Comparison of ENCODE assay signal across 8 cellular contexts in the genomic region with DNA sequence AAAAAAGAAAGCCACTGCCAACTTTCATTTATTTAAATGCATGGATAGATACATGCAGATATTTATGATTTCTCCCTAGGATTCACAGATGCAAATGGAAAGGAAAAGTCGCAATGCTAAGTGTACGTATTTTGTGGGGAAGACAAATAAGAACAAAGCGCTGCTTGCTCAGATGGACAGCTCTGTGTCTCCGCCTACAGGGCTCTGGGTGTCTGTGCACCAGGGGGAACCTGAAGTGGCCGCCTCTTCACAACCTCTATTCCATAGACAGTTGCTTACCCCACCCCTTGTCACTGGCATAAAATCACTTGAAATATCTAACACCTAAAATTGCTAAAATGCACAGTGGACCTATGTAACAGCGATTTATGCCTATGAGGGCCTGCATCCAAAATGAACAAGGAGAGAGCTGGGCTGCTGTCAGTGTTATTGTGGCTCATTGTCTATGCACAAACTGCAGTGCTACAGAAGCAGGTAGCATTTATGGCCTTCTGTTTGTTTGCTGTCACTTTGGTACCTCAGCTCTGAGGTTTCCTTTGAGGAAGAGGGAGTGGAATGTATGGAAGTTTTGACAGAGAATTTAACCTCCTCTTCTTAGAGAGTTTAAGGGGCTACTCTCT. TPM values are rescaled to one million over a fixed set of nuclear protein-coding genes. Genes with fewer than 3 reads are reported as not detected.
DNase-seq lines count a peak whose midpoint lies in the region; ATAC-seq and TF ChIP-seq lines count a peak whose summit lies in the region.

No MANE protein-coding gene starts in this region.

- ATAC-seq in GM18508 (IDR thresholded peaks at IDR 0.05; ENCODE audit: insufficient read depth, unreplicated experiment) (peak; percentile 61), HG03439 (IDR thresholded peaks at IDR 0.05; ENCODE audit: unreplicated experiment) (no peak)

- WGBS in transverse colon (ENCODE audit: low coverage in 1 of 2), 2 donors = 22% methylated on average over 6 of the region's 6 CpGs; no CpG with 5 or more reads in 1 of the 2 donors

- no peaks in the 10 kb centered on the region for H3K36me3 ChIP-seq in transverse colon

- no peak for TF ChIP-seq EP300 in transverse colon (IDR thresholded peaks at IDR 0.05; ENCODE audit: low read depth)

- no peak overlapping the region for H3K4me3 Mint-ChIP-seq in activated CD4-positive, alpha-beta T cell treated with anti-CD3 and anti-CD28 coated beads, Interleukin-2, amount 10 ng/mL, durations not matched to agents 24 days and 14 days

- no peaks in the 10 kb centered on the region for H3K27me3 ChIP-seq in transverse colon

- no peak overlapping the region for H3K4me3 ChIP-seq in transverse colon

- DNase-seq in Ammon's horn (ENCODE audit: low spot score) = peak; percentile 29
- DNase-seq in NCI-H1105 (lab: John Stamatoyannopoulos, UW) = peak; percentile 3
- peak; percentile 82 for DNase-seq in activated CD4-positive, alpha-beta T cell treated with anti-CD3 and anti-CD28 coated beads, Interleukin-2, amount 10 ng/mL, durations not matched to agents 24 days and 14 days
- DNase-seq in ecto neural progenitor cell (ENCODE audit: low spot score) = peak; percentile 55
- DNase-seq in mucosa of gallbladder (ENCODE audit: low spot score) = peak; percentile 12
- DNase-seq in transverse colon = peak; percentile 14

- no peaks in the 10 kb centered on the region for H3K4me1 ChIP-seq in transverse colon

- no peak overlapping the region for H3K27ac ChIP-seq in transverse colon

- no peak overlapping the region for H3K27ac Mint-ChIP-seq in activated CD4-positive, alpha-beta T cell treated with anti-CD3 and anti-CD28 coated beads, Interleukin-2, amount 10 ng/mL, durations not matched to agents 24 days and 14 days

- in situ Hi-C loops in transverse colon (cut with MboI; ENCODE audit: low pct_ligation_motif_present in 1 of 4, low pct_unique_long_range_greater_than_20kb in 1 of 4, low sequenced_read_pairs in 3 of 4) = no loop called here

- no peaks in the 10 kb centered on the region for H3K9me3 ChIP-seq in transverse colon

- peaks cover 2% of the 10 kb centered on the region for H3K4me1 Mint-ChIP-seq in activated CD4-positive, alpha-beta T cell treated with anti-CD3 and anti-CD28 coated beads, Interleukin-2, amount 10 ng/mL, durations not matched to agents 24 days and 14 days

- intact Hi-C loops in activated CD4-positive, alpha-beta T cell treated with anti-CD3 and anti-CD28 coated beads, Interleukin-2, amount 10 ng/mL, durations not matched to agents 24 days and 14 days (cut with micrococcal nuclease) = loop anchor here (2.0 kb wide), 1 partner anchor 562 kb away; no protein-coding TSS in a partner anchor
- intact Hi-C loops in transverse colon (cut with DNase I; ENCODE audit: low total_unique reads) = no loop called here

- peak; percentile 32 to 58 (median 56) for TF ChIP-seq CTCF in transverse colon (IDR thresholded peaks at IDR 0.05)

- TF ChIP-seq POLR2A in transverse colon (IDR thresholded peaks at IDR 0.05) = no peak

- no peaks in the 10 kb centered on the region for H3K9me3 Mint-ChIP-seq in activated CD4-positive, alpha-beta T cell treated with anti-CD3 and anti-CD28 coated beads, Interleukin-2, amount 10 ng/mL, durations not matched to agents 24 days and 14 days

- no peaks in the 10 kb centered on the region for H3K36me3 Mint-ChIP-seq in activated CD4-positive, alpha-beta T cell treated with anti-CD3 and anti-CD28 coated beads, Interleukin-2, amount 10 ng/mL, durations not matched to agents 24 days and 14 days (ENCODE audit: low read depth)

- peaks cover 29% of the 10 kb centered on the region for H3K27me3 Mint-ChIP-seq in activated CD4-positive, alpha-beta T cell treated with anti-CD3 and anti-CD28 coated beads, Interleukin-2, amount 10 ng/mL, durations not matched to agents 24 days and 14 days

RNA-seq across cellular contexts. Expression of a gene that starts 58.6 kb away (rescaled TPM):
- total RNA-seq in activated CD4-positive, alpha-beta T cell treated with anti-CD3 and anti-CD28 coated beads, Interleukin-2, amount 10 ng/mL, durations not matched to agents 24 days and 14 days = not detected in 2 replicates
- not detected for total RNA-seq in mucosa of gallbladder
- not detected for total RNA-seq in transverse colon

Comparison
In these comparisons a context has a peak if more than half of its experiments do, and no peak if none do; other contexts are left out.
1. DNase-seq: peak in every context shown above with its lines; median percentile 82 in activated CD4-positive, alpha-beta T cell treated with anti-CD3 and anti-CD28 coated beads, Interleukin-2, amount 10 ng/mL, durations not matched to agents 24 days and 14 days; 55 in ecto neural progenitor cell; 29 in Ammon's horn; 14 in transverse colon; 12 in mucosa of gallbladder; 3 in NCI-H1105.